ENCODE assay signal across 9 cellular contexts in the genomic region with DNA sequence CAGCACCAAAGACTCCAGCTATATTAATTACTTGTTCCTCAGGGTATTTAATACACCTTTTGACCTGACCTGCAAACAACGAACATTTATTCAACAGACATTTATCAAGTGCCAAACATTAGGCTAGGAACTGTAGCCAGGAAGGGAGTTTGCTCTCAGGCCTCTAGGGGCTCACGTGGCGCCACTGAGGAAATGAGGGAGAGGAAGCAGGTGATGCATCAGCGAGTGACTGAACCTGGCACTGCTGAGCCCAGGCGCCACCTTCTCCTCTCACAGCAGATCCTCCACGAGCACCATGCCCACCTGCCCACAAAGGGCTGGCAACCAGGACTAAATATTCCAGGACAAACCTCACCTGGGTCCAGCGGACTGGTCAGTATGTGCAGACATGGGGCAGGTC. TPM values are rescaled to one million over a fixed set of nuclear protein-coding genes. Genes with fewer than 3 reads are reported as not detected.
DNase-seq lines count a peak whose midpoint lies in the region; ATAC-seq and TF ChIP-seq lines count a peak whose summit lies in the region.
"Had no signal": no experiment of that assay in that cellular context is flagged by ENCODE, and none has a peak within 500 bp of the region (broad histone marks: within the 10 kb centered on the region; RNA-seq: fewer than 3 reads in every experiment).

No MANE protein-coding gene starts in this region.

- H2AFZ ChIP-seq in Loucy (ENCODE audit: low read length) (no peak overlapping the region), osteoblast (ENCODE audit: low read length) (no peak overlapping the region)

- no peaks in the 10 kb centered on the region for H3K27me3 Mint-ChIP-seq in chondrocyte (ENCODE audit: low read depth)
- H3K27me3 Mint-ChIP-seq: activated naive CD8-positive, alpha-beta T cell treated with anti-CD3 and anti-CD28 coated beads, Interleukin-2, amount 10 ng/mL, durations not matched to agents 7 days and 5 days had no signal

- TF ChIP-seq CTCF in heart right ventricle (IDR thresholded peaks at IDR 0.05), result peak in 8 of 9 donors; percentile 12 to 46 (median 33)
- TF ChIP-seq CTCF in Loucy (conservative IDR thresholded peaks at IDR 0.05; ENCODE audit: low read length), result peak; percentile 63
- peak; percentile 44 for TF ChIP-seq CTCF in chondrocyte (IDR thresholded peaks at IDR 0.05)
- peak; percentile 29 for TF ChIP-seq CTCF in osteoblast (IDR thresholded peaks at IDR 0.05; ENCODE audit: extremely low read depth, low read depth, low read length)
- TF ChIP-seq CTCF in esophagus squamous epithelium (IDR thresholded peaks at IDR 0.05), result peak in 3 of 6 experiments; percentile 25 to 43 (median 25)

- H3K27ac Mint-ChIP-seq in chondrocyte (ENCODE audit: unreplicated experiment), result no peak overlapping the region
- H3K27ac Mint-ChIP-seq: activated naive CD8-positive, alpha-beta T cell treated with anti-CD3 and anti-CD28 coated beads, Interleukin-2, amount 10 ng/mL, durations not matched to agents 7 days and 5 days had no signal

- H4K20me1 ChIP-seq in Loucy (ENCODE audit: insufficient read depth, low read length, poor library complexity, severe bottlenecking), result peaks cover 8% of the 10 kb centered on the region
- H4K20me1 ChIP-seq in osteoblast (ENCODE audit: insufficient read depth, low read length), result no peaks in the 10 kb centered on the region

- H3K4me3 ChIP-seq in heart right ventricle (no peak overlapping the region), Loucy (ENCODE audit: low read length, poor library complexity, severe bottlenecking) (no peak overlapping the region), osteoblast (ENCODE audit: insufficient read depth, low read length) (no peak overlapping the region), esophagus squamous epithelium (no peak overlapping the region)

- no peak for TF ChIP-seq POLR2A in esophagus squamous epithelium (IDR thresholded peaks at IDR 0.05)

- no peak overlapping the region for H3K27ac ChIP-seq in heart right ventricle
- no peak overlapping the region for H3K27ac ChIP-seq in osteoblast (ENCODE audit: low read depth, low read length)
- H3K27ac ChIP-seq in esophagus squamous epithelium, result no peak overlapping the region

- intact Hi-C loops in heart right ventricle (cut with DNase I) (no loop called here), Right ventricle myocardium superior (cut with DNase I) (no loop called here), esophagus squamous epithelium (cut with DNase I) (no loop called here)

- 58 to 64% methylated on average over 7 of the region's 7 CpGs for WGBS in heart right ventricle, 2 donors
- WGBS in esophagus squamous epithelium, 2 donors, result 69 to 84% methylated on average over 5 to 6 of the region's 7 CpGs

- H3K9me3 ChIP-seq in heart right ventricle, result peaks cover 0 to 11% (median 6%) of the 10 kb centered on the region in 11 donors
- peaks cover 3% of the 10 kb centered on the region; the same call in 1 of the 2 replicates for H3K9me3 ChIP-seq in Loucy (ENCODE audit: insufficient read depth, low read depth, low read length)
- H3K9me3 ChIP-seq in osteoblast (ENCODE audit: low read depth, low read length), result no peaks in the 10 kb centered on the region
- peaks cover 0 to 11% (median 0%) of the 10 kb centered on the region in 3 donors for H3K9me3 ChIP-seq in esophagus squamous epithelium

- peaks cover 12% of the 10 kb centered on the region for H3K9me3 Mint-ChIP-seq in chondrocyte (ENCODE audit: low read depth)

- peaks cover 0 to 83% (median 12%) of the 10 kb centered on the region in 9 donors for H3K36me3 ChIP-seq in heart right ventricle
- peaks cover 62% of the 10 kb centered on the region for H3K36me3 ChIP-seq in Loucy (ENCODE audit: insufficient read depth, low read length)
- H3K36me3 ChIP-seq in osteoblast (ENCODE audit: insufficient read depth, low read length), result peaks cover 11% of the 10 kb centered on the region
- peaks cover 0 to 77% (median 0%) of the 10 kb centered on the region in 3 donors for H3K36me3 ChIP-seq in esophagus squamous epithelium

- H3K9me2 ChIP-seq in Loucy (replicated peaks; ENCODE audit: low read depth, low read length), result no peaks in the 10 kb centered on the region

- H3K4me1 ChIP-seq in heart right ventricle (peaks cover 0 to 26% (median 17%) of the 10 kb centered on the region in 9 donors), Loucy (ENCODE audit: insufficient read depth, low read length, poor library complexity, severe bottlenecking) (peaks cover 11% of the 10 kb centered on the region), osteoblast (ENCODE audit: insufficient read depth, low read length) (peaks cover 8% of the 10 kb centered on the region), esophagus squamous epithelium (peaks cover 0 to 2% (median 0%) of the 10 kb centered on the region in 3 donors)

- peaks cover 28% of the 10 kb centered on the region for H3K4me1 Mint-ChIP-seq in chondrocyte (ENCODE audit: low read depth)

- peaks cover 22% of the 10 kb centered on the region; the same call in 1 of the 2 replicates for H3K79me2 ChIP-seq in Loucy (ENCODE audit: insufficient read depth, low read length)
- no peaks in the 10 kb centered on the region for H3K79me2 ChIP-seq in osteoblast (ENCODE audit: insufficient read depth, low read length)

- H3K9ac ChIP-seq in Loucy (ENCODE audit: low read depth, low read length, poor library complexity, severe bottlenecking), result no peak overlapping the region

- DNase-seq in heart right ventricle (peak in 1 of 2 donors; percentile 21), Right ventricle myocardium superior (no peak), chondrocyte (ENCODE audit: low spot score) (no peak), osteoblast (ENCODE audit: insufficient read length, low spot score, missing footprints) (no peak), middle frontal gyrus (ENCODE audit: extremely low spot score, low spot score) (no peak), esophagus squamous epithelium (lab: John Stamatoyannopoulos, UW) (no peak)
- DNase-seq: activated naive CD8-positive, alpha-beta T cell treated with anti-CD3 and anti-CD28 coated beads, Interleukin-2, amount 10 ng/mL, durations not matched to agents 7 days and 5 days had no signal

- H3K4me2 ChIP-seq in Loucy (ENCODE audit: low read depth, low read length, poor library complexity, severe bottlenecking), result no peak overlapping the region
- no peak overlapping the region for H3K4me2 ChIP-seq in osteoblast (ENCODE audit: insufficient read depth, low read length)

- no peaks in the 10 kb centered on the region for H3F3A ChIP-seq in Loucy (ENCODE audit: low read depth)

- peaks cover 16% of the 10 kb centered on the region for H3K36me3 Mint-ChIP-seq in chondrocyte (ENCODE audit: low read depth)

- H3K4me3 Mint-ChIP-seq in chondrocyte (ENCODE audit: unreplicated experiment), result no peak overlapping the region
- H3K4me3 Mint-ChIP-seq: activated naive CD8-positive, alpha-beta T cell treated with anti-CD3 and anti-CD28 coated beads, Interleukin-2, amount 10 ng/mL, durations not matched to agents 7 days and 5 days had no signal

- H3K27me3 ChIP-seq in heart right ventricle, result no peaks in the 10 kb centered on the region
- H3K27me3 ChIP-seq in Loucy (ENCODE audit: insufficient read depth, low read length, poor library complexity, severe bottlenecking), result no peaks in the 10 kb centered on the region
- no peaks in the 10 kb centered on the region for H3K27me3 ChIP-seq in osteoblast (ENCODE audit: insufficient read depth, low read length)
- no peaks in the 10 kb centered on the region for H3K27me3 ChIP-seq in esophagus squamous epithelium

- peak in 7 of 8 donors; percentile 23 to 77 (median 56) for ATAC-seq in heart right ventricle
- ATAC-seq in Right ventricle myocardium superior (ENCODE audit: poor library complexity), result no peak
- ATAC-seq in HG02642 (IDR thresholded peaks at IDR 0.05; ENCODE audit: poor library complexity, unreplicated experiment), result no peak

RNA-seq across cellular contexts. Expression of gene SETD3, which starts 50.2 kb away (rescaled TPM):
- 100 to 1,000 TPM in 8 of 10 donors, 10 to 100 TPM in 2; 89.6 to 129 (median 107) TPM for total RNA-seq in heart right ventricle
- polyA plus RNA-seq in heart right ventricle, result 10 to 100 TPM; 35.0 to 59.9 TPM
- total RNA-seq in Right ventricle myocardium superior, result 92.5 TPM
- total RNA-seq in chondrocyte, result 54.2 to 55.1 TPM (median 54.5 TPM) in 3 replicates
- total RNA-seq in osteoblast, result 58.6 and 65.1 TPM in 2 replicates
- 10 to 100 TPM; 29.1 to 65.4 (median 36.3) TPM for total RNA-seq in esophagus squamous epithelium

RNA-seq across cellular contexts. Expression of gene CCNK, which starts 50.7 kb away (rescaled TPM):
- total RNA-seq in heart right ventricle, result 10 to 100 TPM; 28.0 to 41.0 (median 31.9) TPM
- polyA plus RNA-seq in heart right ventricle, result 10 to 100 TPM; 10.9 to 11.4 TPM
- total RNA-seq in Right ventricle myocardium superior, result 31.9 TPM
- total RNA-seq in chondrocyte, result 57.3 to 62.3 TPM (median 62.3 TPM) in 3 replicates
- 28.6 and 35.4 TPM in 2 replicates for total RNA-seq in osteoblast
- total RNA-seq in esophagus squamous epithelium, result 10 to 100 TPM; 13.4 to 39.9 (median 29.5) TPM

Comparison
In these comparisons a context has a peak if more than half of its experiments do, and no peak if none do; other contexts are left out.
1. ATAC-seq: peak in heart right ventricle (7 of 8); none in Right ventricle myocardium superior (single experiment) and HG02642 (single experiment).